Comparison of ENCODE assay signal across 1 cellular context in the genomic region with DNA sequence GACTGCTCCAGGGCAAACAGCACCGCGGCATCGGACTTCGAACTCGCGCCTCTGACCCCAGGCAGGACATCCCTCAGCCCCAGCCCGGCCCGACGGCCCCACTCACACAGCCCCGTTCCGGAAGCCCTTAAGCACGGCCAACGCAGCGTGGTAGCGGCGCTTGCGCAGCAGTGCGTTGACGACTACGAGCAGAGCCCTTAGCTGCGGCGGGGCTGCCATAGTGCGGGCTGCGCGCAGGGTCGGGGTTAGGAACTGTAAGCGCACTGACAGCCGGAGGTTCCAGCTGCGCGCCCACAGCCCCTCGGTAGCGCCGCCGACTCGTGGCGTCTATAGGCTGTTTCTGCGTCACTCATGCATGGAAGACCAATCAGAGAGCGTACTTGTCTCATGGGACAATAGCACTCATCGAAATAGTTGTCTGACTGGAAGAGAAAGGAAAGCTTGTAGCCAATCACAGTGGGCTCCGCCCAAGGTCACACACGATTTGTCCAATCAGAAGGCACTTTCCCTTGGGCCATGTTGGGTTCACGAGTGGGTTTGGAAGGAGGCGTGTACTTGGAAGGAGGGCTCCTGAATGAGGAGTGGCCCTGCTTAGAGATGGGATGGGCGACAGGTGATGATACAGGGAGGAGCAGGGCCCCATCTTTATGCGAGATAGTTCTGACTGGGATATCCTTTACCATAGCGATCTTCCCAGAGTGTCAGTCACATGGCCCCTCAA.
A peak's percentile ranks its signal among the peaks of the same experiment; 100 is the strongest.
TF ChIP-seq lines count a peak whose summit lies in the region.

PXMP4 (minus strand) TSS at position 322 of the 721 bp plus-strand sequence; CDS start at position 219, 103 bp downstream.

TF ChIP-seq in HepG2, 621 proteins besides CTCF, POLR2A, EP300 and RAD21 (continued from another document and continues in another):
- TF ChIP-seq MAFK (conservative IDR thresholded peaks at IDR 0.05 in 1 of 2, IDR thresholded peaks at IDR 0.05 in 1 of 2; ENCODE audit: low read length in 2 of 2) (no peak), KAT2B (IDR thresholded peaks at IDR 0.05; ENCODE audit: borderline replicate concordance, low read depth, low read length) (no peak), RXRA (CRISPR knock-in tag; IDR thresholded peaks at IDR 0.05) (peak; percentile 30; the same call in 1 of the 2 replicates), NR3C1 (CRISPR knock-in tag; IDR thresholded peaks at IDR 0.05) (no peak), ETV5 (CRISPR knock-in tag; IDR thresholded peaks at IDR 0.05; ENCODE audit: borderline replicate concordance) (no peak), ZNF234 (CRISPR knock-in tag; conservative IDR thresholded peaks at IDR 0.05) (no peak), CCAR2 (optimal IDR thresholded peaks at IDR 0.05; ENCODE audit: low read depth, low read length) (no peak), ZNF143 (CRISPR knock-in tag; IDR thresholded peaks at IDR 0.05) (0 out of 2 replicates have a peak, but pooled peaks have one; percentile 14), SMYD3 (CRISPR knock-in tag; IDR thresholded peaks at IDR 0.05) (no peak), SETDB1 (CRISPR knock-in tag; IDR thresholded peaks at IDR 0.05; ENCODE audit: borderline replicate concordance) (no peak), HMGXB4 (CRISPR knock-in tag; IDR thresholded peaks at IDR 0.05; ENCODE audit: borderline replicate concordance in 1 of 2, low read depth in 1 of 2) (no peak), ZKSCAN5 (CRISPR knock-in tag; IDR thresholded peaks at IDR 0.05) (no peak), TFAP4 (IDR thresholded peaks at IDR 0.05; ENCODE audit: borderline replicate concordance, low read depth) (no peak), ZNF607 (CRISPR knock-in tag; IDR thresholded peaks at IDR 0.05; ENCODE audit: borderline replicate concordance) (no peak), ELF3 (CRISPR knock-in tag; IDR thresholded peaks at IDR 0.05) (no peak), GABPB1 (CRISPR knock-in tag; IDR thresholded peaks at IDR 0.05) (peak; percentile 49; the same call in 1 of the 2 replicates), ZBTB8A (CRISPR knock-in tag; IDR thresholded peaks at IDR 0.05; ENCODE audit: borderline replicate concordance, low read depth) (no peak), RBM22 (optimal IDR thresholded peaks at IDR 0.05; ENCODE audit: low read length) (no peak), TP53 (CRISPR knock-in tag; conservative IDR thresholded peaks at IDR 0.05) (no peak), MLX (CRISPR knock-in tag; IDR thresholded peaks at IDR 0.05) (no peak), ZNF839 (CRISPR knock-in tag; IDR thresholded peaks at IDR 0.05; ENCODE audit: borderline replicate concordance) (no peak), TBL1XR1 (IDR thresholded peaks at IDR 0.05; ENCODE audit: borderline replicate concordance, low read length, partially characterized antibody) (no peak), ZNF749 (CRISPR knock-in tag; IDR thresholded peaks at IDR 0.05; ENCODE audit: borderline replicate concordance) (no peak), ZNF674 (CRISPR knock-in tag; IDR thresholded peaks at IDR 0.05; ENCODE audit: low read depth) (no peak), ZNF687 (CRISPR knock-in tag; IDR thresholded peaks at IDR 0.05) (peak; percentile 73), HMG20B (CRISPR knock-in tag; conservative IDR thresholded peaks at IDR 0.05) (no peak), NFKBIZ (CRISPR knock-in tag; IDR thresholded peaks at IDR 0.05) (no peak), BCL6 (CRISPR knock-in tag; IDR thresholded peaks at IDR 0.05) (no peak), REST (IDR thresholded peaks at IDR 0.05; ENCODE audit: borderline replicate concordance in 1 of 2, low read depth in 1 of 2, low read length in 2 of 2) (no peak), FOXO4 (CRISPR knock-in tag; conservative IDR thresholded peaks at IDR 0.05) (peak; percentile 93), POLR2G (IDR thresholded peaks at IDR 0.05; ENCODE audit: low read depth, low read length) (no peak), ZNF776 (CRISPR knock-in tag; IDR thresholded peaks at IDR 0.05) (peak; percentile 16; the same call in 1 of the 2 replicates), ZNF251 (CRISPR knock-in tag; IDR thresholded peaks at IDR 0.05) (0 out of 2 replicates have a peak, but pooled peaks have one; percentile 19), NR1H2 (CRISPR knock-in tag; IDR thresholded peaks at IDR 0.05; ENCODE audit: borderline replicate concordance, low read depth) (0 out of 2 replicates have a peak, but pooled peaks have one; percentile 41), ZNF577 (CRISPR knock-in tag; IDR thresholded peaks at IDR 0.05; ENCODE audit: borderline replicate concordance, low read depth) (no peak), MIER2 (CRISPR knock-in tag; IDR thresholded peaks at IDR 0.05) (no peak), ZNF256 (CRISPR knock-in tag; conservative IDR thresholded peaks at IDR 0.05) (no peak), RNF2 (conservative IDR thresholded peaks at IDR 0.05; ENCODE audit: low read depth) (no peak), ZC3H13 (CRISPR knock-in tag; IDR thresholded peaks at IDR 0.05) (no peak), ZMYM4 (CRISPR knock-in tag; IDR thresholded peaks at IDR 0.05) (peak; percentile 29), ZNF232 (CRISPR knock-in tag; IDR thresholded peaks at IDR 0.05; ENCODE audit: borderline replicate concordance) (no peak), ZBTB34 (CRISPR knock-in tag; IDR thresholded peaks at IDR 0.05) (no peak), TRIM24 (CRISPR knock-in tag; IDR thresholded peaks at IDR 0.05) (no peak), RARG (CRISPR knock-in tag; IDR thresholded peaks at IDR 0.05; ENCODE audit: low read depth) (no peak), HHEX (CRISPR knock-in tag; IDR thresholded peaks at IDR 0.05) (no peak), SMC3 (IDR thresholded peaks at IDR 0.05; ENCODE audit: low read length) (no peak)
- TF ChIP-seq, protein P1, sequence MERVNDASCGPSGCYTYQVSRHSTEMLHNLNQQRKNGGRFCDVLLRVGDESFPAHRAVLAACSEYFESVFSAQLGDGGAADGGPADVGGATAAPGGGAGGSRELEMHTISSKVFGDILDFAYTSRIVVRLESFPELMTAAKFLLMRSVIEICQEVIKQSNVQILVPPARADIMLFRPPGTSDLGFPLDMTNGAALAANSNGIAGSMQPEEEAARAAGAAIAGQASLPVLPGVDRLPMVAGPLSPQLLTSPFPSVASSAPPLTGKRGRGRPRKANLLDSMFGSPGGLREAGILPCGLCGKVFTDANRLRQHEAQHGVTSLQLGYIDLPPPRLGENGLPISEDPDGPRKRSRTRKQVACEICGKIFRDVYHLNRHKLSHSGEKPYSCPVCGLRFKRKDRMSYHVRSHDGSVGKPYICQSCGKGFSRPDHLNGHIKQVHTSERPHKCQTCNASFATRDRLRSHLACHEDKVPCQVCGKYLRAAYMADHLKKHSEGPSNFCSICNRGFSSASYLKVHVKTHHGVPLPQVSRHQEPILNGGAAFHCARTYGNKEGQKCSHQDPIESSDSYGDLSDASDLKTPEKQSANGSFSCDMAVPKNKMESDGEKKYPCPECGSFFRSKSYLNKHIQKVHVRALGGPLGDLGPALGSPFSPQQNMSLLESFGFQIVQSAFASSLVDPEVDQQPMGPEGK (CRISPR knock-in tag; IDR thresholded peaks at IDR 0.05) = peak; percentile 34; the same call in 1 of the 2 replicates
